15 cellular contexts compared by ENCODE assay signal in the genomic region with DNA sequence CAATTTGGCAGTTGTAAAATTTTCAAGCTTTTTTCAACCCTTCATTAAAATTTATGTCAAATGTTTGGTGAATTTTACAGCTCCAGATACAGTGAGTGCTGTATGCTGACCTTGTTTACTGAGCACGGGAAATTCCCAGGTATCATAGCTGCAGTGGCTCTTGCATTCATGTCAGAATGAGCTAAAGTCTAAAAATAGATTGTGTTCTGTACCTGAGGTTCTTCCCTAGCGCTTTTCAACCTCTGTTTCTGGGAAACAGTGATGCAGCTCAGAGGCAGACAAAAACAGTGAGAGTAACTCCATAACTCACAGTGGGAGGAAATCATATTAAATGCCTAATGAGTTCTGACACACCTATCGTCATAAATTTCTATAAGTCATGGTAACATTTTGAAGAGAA.
DNase-seq lines count a peak whose midpoint lies in the region; ATAC-seq lines count a peak whose summit lies in the region.
"Had no signal": no experiment of that assay in that cellular context is flagged by ENCODE, and none has a peak within 500 bp of the region (broad histone marks: within the 10 kb centered on the region; RNA-seq: fewer than 3 reads in every experiment).

No MANE protein-coding gene starts in this region.

- H3K4me1 ChIP-seq in mesendoderm (ENCODE audit: control insufficient read depth, low read depth, low read length) = no peaks in the 10 kb centered on the region

- H3K9ac ChIP-seq in mesendoderm (ENCODE audit: low read length) = no peak overlapping the region

- H3K27me3 ChIP-seq in mesendoderm (ENCODE audit: insufficient read depth, low read length, poor library complexity) = no peaks in the 10 kb centered on the region

- H3K23ac ChIP-seq in mesendoderm (ENCODE audit: low read length) = no peak overlapping the region

- H4K5ac ChIP-seq in mesendoderm (ENCODE audit: low read length) = no peak overlapping the region

- no peak overlapping the region for H3K56ac ChIP-seq in mesendoderm (ENCODE audit: low read length)

- H3K36me3 ChIP-seq in mesendoderm (ENCODE audit: control insufficient read depth, insufficient read depth, low read length) = no peaks in the 10 kb centered on the region

- DNase-seq in NCI-H69 (lab: John Stamatoyannopoulos, UW) = peak; percentile 41
- DNase-seq in kidney tubule cell (ENCODE audit: low spot score) = peak; percentile 44
- no peak for DNase-seq in activated T-cell treated with anti-CD3 and anti-CD28 coated beads, Interleukin-2, amount 50 U/mL, for 1 hour
- DNase-seq in mesendoderm = no peak
- DNase-seq in germinal center (ENCODE audit: low spot score) = no peak
- DNase-seq: activated CD4-positive, CD25-positive, alpha-beta regulatory T cell treated with anti-CD3 and anti-CD28 coated beads, Interleukin-2, amount 50 U/mL, for 72 hours; activated naive CD4-positive, alpha-beta T cell treated with anti-CD3 and anti-CD28 coated beads for 36 hours; cortex of kidney; IMR-90; NCI-H2029 treated with DMSO at 0.1 percent for 48 hours; retina; trophoblast cell had no signal

- H3K79me2 ChIP-seq in mesendoderm (ENCODE audit: control insufficient read depth, insufficient read depth, low read length) = no peaks in the 10 kb centered on the region

- H3K4me2 ChIP-seq in mesendoderm (ENCODE audit: low read length) = no peak overlapping the region

- H2BK15ac ChIP-seq in mesendoderm (replicated peaks; ENCODE audit: low read depth) = no peak overlapping the region

- H3K4me3 ChIP-seq in mesendoderm (ENCODE audit: low read length) = no peak overlapping the region

- no peaks in the 10 kb centered on the region for H3K79me1 ChIP-seq in mesendoderm (ENCODE audit: low read length)

- H2AK5ac ChIP-seq in mesendoderm (ENCODE audit: low read length) = no peak overlapping the region

- no peak overlapping the region for H2BK5ac ChIP-seq in mesendoderm (ENCODE audit: low read length)

- peak; percentile 79 for ATAC-seq in GM18870 (IDR thresholded peaks at IDR 0.05; ENCODE audit: unreplicated experiment)
- peak; percentile 40 for ATAC-seq in HG02678 (IDR thresholded peaks at IDR 0.05; ENCODE audit: unreplicated experiment)
- no peak for ATAC-seq in GM21825 (IDR thresholded peaks at IDR 0.05; ENCODE audit: unreplicated experiment)

- no peak overlapping the region for H4K8ac ChIP-seq in mesendoderm (ENCODE audit: low read depth, low read length)

- H3K4ac ChIP-seq in mesendoderm (ENCODE audit: low read depth, low read length) = no peak overlapping the region

- no CpG with 5 or more reads among the region's 3 CpGs for WGBS in mesendoderm (ENCODE audit: extremely low coverage, insufficient coverage, low lambda C conversion rate)

- no peak overlapping the region for H2BK120ac ChIP-seq in mesendoderm (ENCODE audit: low read depth, low read length)

- H3K18ac ChIP-seq in mesendoderm (ENCODE audit: low read length) = no peak overlapping the region

- no peak overlapping the region for H3K27ac ChIP-seq in mesendoderm (ENCODE audit: low read depth, low read length)

Comparison
In these comparisons a context has a peak if more than half of its experiments do, and no peak if none do; other contexts are left out.
1. DNase-seq: peak in NCI-H69 (single experiment) and kidney tubule cell (single experiment); none in activated T-cell treated with anti-CD3 and anti-CD28 coated beads, Interleukin-2, amount 50 U/mL, for 1 hour (single experiment), mesendoderm (single experiment) and germinal center (single experiment).